ENCODE assay signal across 18 cellular contexts in the genomic region with DNA sequence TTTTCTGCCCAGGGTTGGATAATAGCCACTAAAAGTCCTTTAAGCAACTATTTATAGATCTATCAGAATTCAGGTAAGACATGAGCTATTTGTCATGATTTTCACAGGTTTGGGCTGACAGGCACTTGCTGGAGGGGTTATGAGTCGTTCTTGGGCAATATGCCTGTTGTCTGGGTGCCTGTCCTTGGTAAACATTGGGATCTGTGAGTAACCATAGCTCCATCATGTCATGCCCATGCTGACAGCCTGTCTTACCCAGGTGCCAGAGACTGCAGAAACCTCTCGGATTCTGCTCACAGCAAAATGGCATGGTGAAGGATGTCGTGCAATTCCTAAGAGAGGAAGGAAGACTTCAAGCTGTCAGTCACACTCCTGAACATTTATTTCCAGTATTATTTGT.
DNase-seq lines count a peak whose midpoint lies in the region; ATAC-seq and TF ChIP-seq lines count a peak whose summit lies in the region.
"Had no signal": no experiment of that assay in that cellular context is flagged by ENCODE, and none has a peak within 500 bp of the region (broad histone marks: within the 10 kb centered on the region; RNA-seq: fewer than 3 reads in every experiment).

No MANE protein-coding gene starts in this region.

- CTCF ChIA-PET in RWPE1 (lab: Yijun Ruan, JAX), result no interaction called here

- H3K27me3 ChIP-seq in HAP-1 (ENCODE audit: low read depth), result no peaks in the 10 kb centered on the region
- H3K27me3 ChIP-seq in upper lobe of left lung, result no peaks in the 10 kb centered on the region
- H3K27me3 ChIP-seq: body of pancreas, transverse colon had no signal

- in situ Hi-C loops in HAP-1 (cut with MboI; ENCODE audit: low sequenced_read_pairs), result no loop called here

- no peak for TF ChIP-seq EP300 in upper lobe of left lung (IDR thresholded peaks at IDR 0.05)

- H3K36me3 ChIP-seq in HAP-1 (replicated peaks) (no peaks in the 10 kb centered on the region), upper lobe of left lung (peaks cover 0 to 6% (median 2%) of the 10 kb centered on the region in 4 donors)
- H3K36me3 ChIP-seq: transverse colon had no signal

- no peak overlapping the region for H3K4me3 ChIP-seq in fibroblast of mammary gland (ENCODE audit: control insufficient read depth, low read depth, low read length)
- H3K4me3 ChIP-seq in HAP-1, result no peak overlapping the region
- H3K4me3 ChIP-seq in upper lobe of left lung, result no peak overlapping the region
- H3K4me3 ChIP-seq: body of pancreas, transverse colon had no signal

- TF ChIP-seq POLR2A in upper lobe of left lung (IDR thresholded peaks at IDR 0.05), result no peak

- H3K9me3 ChIP-seq in HAP-1 (no peaks in the 10 kb centered on the region), upper lobe of left lung (no peaks in the 10 kb centered on the region)
- H3K9me3 ChIP-seq: body of pancreas, transverse colon had no signal

- POLR2A ChIA-PET in RWPE1 (lab: Yijun Ruan, JAX; ENCODE audit: low non-redundant PET), result no interaction called here

- WGBS in upper lobe of left lung, 2 donors, result 72 to 80% methylated on average over 1 to 3 of the region's 3 CpGs

- DNase-seq in AG08395 (ENCODE audit: low spot score), result peak; percentile 45
- peak; percentile 20 for DNase-seq in RWPE1 (ENCODE audit: low spot score)
- DNase-seq in fibroblast of mammary gland (ENCODE audit: low read depth), result peak; percentile 38
- DNase-seq in HAP-1 (ENCODE audit: low spot score in 2 of 2), result no peak
- no peak for DNase-seq in activated effector memory CD4-positive, alpha-beta T cell treated with Interleukin-2 at 50 U/mL for 16 hours
- no peak for DNase-seq in upper lobe of left lung
- DNase-seq: activated CD4-positive, CD25-positive, alpha-beta regulatory T cell treated with anti-CD3 and anti-CD28 coated beads, Interleukin-2, amount 50 U/mL, for 72 hours; activated CD8-positive, alpha-beta memory T cell treated with anti-CD3 and anti-CD28 coated beads for 24 hours; activated T-cell treated with anti-CD3 and anti-CD28 coated beads, Interleukin-2, amount 50 U/mL, for 72 hours; body of pancreas; mesendoderm; natural killer cell; NCI-H1436; transverse colon had no signal

- H3K27ac ChIP-seq in RWPE1, result no peak overlapping the region
- no peak overlapping the region for H3K27ac ChIP-seq in upper lobe of left lung
- H3K27ac ChIP-seq: body of pancreas, C4-2B, KMS-11, transverse colon had no signal

- TF ChIP-seq CTCF in RWPE1 (conservative IDR thresholded peaks at IDR 0.05; ENCODE audit: low read depth) (no peak), fibroblast of mammary gland (conservative IDR thresholded peaks at IDR 0.05; ENCODE audit: control insufficient read depth, insufficient read depth, low read depth, low read length) (no peak), upper lobe of left lung (IDR thresholded peaks at IDR 0.05) (no peak)

- H3K4me1 ChIP-seq in HAP-1, result no peaks in the 10 kb centered on the region
- no peaks in the 10 kb centered on the region for H3K4me1 ChIP-seq in upper lobe of left lung
- H3K4me1 ChIP-seq: body of pancreas, transverse colon had no signal

- peak; percentile 2 for ATAC-seq in HG02610 (IDR thresholded peaks at IDR 0.05; ENCODE audit: unreplicated experiment)
- no peak for ATAC-seq in GM18502 (IDR thresholded peaks at IDR 0.05; ENCODE audit: poor library complexity, unreplicated experiment)
- no peak for ATAC-seq in upper lobe of left lung (ENCODE audit: low FRiP score in 2 of 2)
- ATAC-seq: activated T-cell treated with anti-CD3 and anti-CD28 coated beads, Interleukin-2, amount 50 U/mL, for 72 hours; body of pancreas; natural killer cell had no signal

Comparison
In these comparisons a context has a peak if more than half of its experiments do, and no peak if none do; other contexts are left out.
1. DNase-seq: peak in AG08395 (single experiment), RWPE1 (single experiment) and fibroblast of mammary gland (single experiment); none in HAP-1 (0 of 2), activated effector memory CD4-positive, alpha-beta T cell treated with Interleukin-2 at 50 U/mL for 16 hours (single experiment) and upper lobe of left lung (0 of 2).